1 cellular context compared by ENCODE assay signal in the genomic region with DNA sequence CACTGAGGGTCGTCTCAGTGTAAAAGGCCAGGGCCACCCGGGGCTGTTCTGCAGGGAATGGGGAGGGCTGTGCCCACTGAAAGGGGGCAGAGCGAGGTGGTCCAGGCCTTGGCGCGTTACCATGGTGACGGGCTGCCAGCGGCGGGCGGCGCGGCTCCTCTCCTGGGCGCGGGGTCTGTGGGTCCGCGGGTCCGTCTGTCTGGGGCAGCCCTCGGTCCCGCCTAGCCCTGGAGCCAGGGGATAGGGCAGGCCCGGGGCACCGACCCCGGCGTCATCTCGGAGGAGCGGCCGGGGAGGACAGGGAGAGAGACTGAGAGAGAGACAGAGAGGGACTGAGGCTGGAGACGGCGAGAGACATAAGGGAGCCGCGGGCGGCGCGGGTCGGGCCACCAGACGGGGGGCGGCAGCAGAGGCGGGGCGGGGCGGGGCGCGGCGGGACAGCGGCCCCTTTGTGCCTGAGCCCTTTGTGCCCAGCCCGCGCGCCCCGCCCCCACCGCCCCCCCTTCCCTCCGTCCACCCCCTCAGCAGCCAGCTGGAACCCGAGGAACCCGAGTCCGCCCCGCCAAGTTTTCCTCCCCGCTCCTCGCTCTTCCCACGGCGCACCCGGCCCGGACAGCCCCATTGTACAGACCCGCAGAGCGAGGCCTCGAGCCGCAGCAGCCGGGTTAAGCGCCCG.
TF ChIP-seq lines count a peak whose summit lies in the region.

A gene with protein sequence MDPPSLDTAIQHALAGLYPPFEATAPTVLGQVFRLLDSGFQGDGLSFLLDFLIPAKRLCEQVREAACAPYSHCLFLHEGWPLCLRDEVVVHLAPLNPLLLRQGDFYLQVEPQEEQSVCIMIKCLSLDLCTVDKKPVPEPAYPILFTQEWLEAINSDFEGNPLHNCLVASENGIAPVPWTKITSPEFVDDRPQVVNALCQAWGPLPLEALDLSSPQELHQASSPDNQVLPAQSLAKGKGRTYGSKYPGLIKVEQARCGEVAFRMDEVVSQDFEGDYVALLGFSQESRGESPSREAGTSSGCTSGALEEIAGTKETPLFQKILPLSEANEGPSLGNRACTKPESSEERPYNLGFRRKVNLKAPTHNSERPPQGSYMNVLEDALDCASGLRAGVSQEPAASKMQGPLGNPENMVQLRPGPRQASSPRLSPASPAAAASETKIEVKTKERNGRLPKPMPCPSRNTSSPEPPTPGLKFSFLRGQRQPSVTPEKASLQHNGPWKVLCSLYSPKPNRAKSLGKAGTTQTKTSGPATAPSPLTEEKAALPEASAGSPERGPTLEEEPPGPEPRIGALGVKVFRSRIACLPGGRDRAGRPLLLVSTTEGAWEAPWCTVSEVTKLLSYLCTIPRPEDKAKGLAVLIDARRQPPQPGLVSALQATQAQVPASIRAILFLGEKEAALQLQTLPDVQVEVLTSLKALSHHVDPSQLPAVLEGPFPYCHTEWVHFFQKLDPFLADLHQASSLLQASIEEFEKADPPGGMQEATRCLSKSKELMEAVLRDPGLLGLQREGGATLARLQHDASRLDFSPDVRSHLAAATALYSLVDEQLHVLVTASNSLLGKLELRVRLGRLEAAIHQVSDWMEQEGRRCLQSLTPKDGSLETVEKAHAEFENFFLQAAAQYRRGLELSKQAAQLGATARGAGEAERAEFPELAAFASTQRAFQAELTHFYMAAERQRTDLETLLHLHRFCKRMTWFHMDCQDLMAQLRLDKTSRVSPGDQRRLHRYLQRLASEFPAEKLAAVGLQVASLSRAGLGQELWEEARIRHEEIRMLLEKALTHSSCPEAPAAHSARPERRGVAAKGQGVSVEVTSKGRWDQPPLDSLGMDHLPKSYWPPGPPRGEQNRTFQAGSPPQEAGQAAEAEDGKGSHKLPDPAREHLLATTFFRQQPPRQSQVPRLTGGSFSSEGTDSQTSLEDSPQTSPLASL (minus strand): TSS at position 358 of the 676 bp plus-strand sequence. CDS start 235 bp downstream, at position 123.

TF ChIP-seq in SK-N-SH treated with all-trans-retinoic acid at 6 μM for 48 hours, 23 proteins besides CTCF, POLR2A, EP300 and RAD21 (continued from another document):
- TF ChIP-seq, protein P1, sequence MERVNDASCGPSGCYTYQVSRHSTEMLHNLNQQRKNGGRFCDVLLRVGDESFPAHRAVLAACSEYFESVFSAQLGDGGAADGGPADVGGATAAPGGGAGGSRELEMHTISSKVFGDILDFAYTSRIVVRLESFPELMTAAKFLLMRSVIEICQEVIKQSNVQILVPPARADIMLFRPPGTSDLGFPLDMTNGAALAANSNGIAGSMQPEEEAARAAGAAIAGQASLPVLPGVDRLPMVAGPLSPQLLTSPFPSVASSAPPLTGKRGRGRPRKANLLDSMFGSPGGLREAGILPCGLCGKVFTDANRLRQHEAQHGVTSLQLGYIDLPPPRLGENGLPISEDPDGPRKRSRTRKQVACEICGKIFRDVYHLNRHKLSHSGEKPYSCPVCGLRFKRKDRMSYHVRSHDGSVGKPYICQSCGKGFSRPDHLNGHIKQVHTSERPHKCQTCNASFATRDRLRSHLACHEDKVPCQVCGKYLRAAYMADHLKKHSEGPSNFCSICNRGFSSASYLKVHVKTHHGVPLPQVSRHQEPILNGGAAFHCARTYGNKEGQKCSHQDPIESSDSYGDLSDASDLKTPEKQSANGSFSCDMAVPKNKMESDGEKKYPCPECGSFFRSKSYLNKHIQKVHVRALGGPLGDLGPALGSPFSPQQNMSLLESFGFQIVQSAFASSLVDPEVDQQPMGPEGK (CRISPR knock-in tag; IDR thresholded peaks at IDR 0.05; ENCODE audit: borderline replicate concordance), result no peak
- TF ChIP-seq ZNF70 (CRISPR knock-in tag; IDR thresholded peaks at IDR 0.05) (no peak), SNAI2 (CRISPR knock-in tag; IDR thresholded peaks at IDR 0.05) (no peak)
